In the genomic region with DNA sequence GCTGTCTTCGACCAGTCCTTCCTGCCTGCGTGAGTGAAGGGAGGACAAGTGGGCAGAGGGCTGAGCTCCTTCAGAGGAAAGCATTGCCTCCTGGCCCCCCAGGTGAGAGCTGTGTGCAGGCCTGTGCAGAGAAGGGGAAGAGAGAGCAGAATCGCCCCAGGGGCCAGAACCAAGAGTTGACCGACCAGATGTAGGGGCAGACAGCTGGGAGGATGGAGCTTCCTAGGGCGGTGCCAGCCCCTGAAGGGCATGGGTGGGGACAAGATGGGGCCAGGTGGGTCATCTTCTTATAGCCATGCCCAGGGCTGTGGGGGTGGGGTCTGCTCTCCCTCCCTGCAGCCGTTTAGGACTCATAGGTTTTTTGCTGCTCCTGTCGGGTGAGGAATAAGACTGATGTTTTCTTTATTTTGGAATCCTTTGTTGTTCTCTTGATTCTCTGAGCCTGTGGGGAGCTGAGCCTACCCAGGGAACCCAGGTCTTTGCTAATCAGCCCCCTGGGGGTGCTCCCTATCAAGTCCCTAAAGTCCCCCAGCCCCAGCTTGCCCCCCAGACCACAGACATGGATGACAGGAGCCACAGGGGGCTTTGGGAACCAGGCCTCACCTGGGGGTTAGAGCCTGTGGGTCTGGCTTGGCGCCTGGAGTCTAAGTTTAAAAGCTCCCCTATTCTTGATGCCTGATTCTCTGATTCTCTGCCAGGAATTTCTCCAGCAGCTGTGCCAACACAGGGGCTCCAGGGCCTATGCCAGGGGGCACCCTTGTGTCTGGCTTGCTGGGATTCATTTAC, we compare ENCODE assay signal across 1 cellular context.
TF ChIP-seq lines count a peak whose summit lies in the region.

No MANE protein-coding gene starts in this region.

TF ChIP-seq in A549, 52 proteins besides CTCF, POLR2A, EP300 and RAD21 (continued from another document):
- TF ChIP-seq, protein P1, sequence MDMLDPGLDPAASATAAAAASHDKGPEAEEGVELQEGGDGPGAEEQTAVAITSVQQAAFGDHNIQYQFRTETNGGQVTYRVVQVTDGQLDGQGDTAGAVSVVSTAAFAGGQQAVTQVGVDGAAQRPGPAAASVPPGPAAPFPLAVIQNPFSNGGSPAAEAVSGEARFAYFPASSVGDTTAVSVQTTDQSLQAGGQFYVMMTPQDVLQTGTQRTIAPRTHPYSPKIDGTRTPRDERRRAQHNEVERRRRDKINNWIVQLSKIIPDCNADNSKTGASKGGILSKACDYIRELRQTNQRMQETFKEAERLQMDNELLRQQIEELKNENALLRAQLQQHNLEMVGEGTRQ (IDR thresholded peaks at IDR 0.05): no peak
- no peak for TF ChIP-seq KDM5A (IDR thresholded peaks at IDR 0.05)
- no peak for TF ChIP-seq ESRRA (IDR thresholded peaks at IDR 0.05; ENCODE audit: borderline replicate concordance, low read length)
